ENCODE assay signal across 10 cellular contexts in the genomic region with DNA sequence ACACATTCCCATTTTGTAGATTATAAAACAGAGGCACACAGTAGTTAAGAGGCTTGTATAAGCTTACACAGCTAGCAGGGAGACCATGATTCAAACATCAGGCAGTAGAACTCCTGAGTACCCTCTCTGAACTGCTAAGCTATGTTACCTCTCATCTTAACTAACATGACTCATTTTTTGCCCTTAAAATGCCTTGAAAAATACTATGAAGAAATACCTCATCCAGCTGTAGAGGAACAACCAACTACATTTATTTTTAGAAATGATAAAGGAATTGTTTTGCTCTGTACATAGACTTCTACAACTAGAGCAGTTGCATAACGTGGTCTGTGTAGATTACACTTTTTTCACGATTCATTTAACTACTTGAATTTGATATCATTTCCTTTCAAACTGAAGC.
DNase-seq lines count a peak whose midpoint lies in the region; ATAC-seq and TF ChIP-seq lines count a peak whose summit lies in the region.
"Had no signal": no experiment of that assay in that cellular context is flagged by ENCODE, and none has a peak within 500 bp of the region (broad histone marks: within the 10 kb centered on the region; RNA-seq: fewer than 3 reads in every experiment).

No MANE protein-coding gene starts in this region.

- H3K4me3 ChIP-seq in SJSA1 (no peak overlapping the region), fibroblast of the aortic adventitia (ENCODE audit: low read depth, low read length) (no peak overlapping the region)

- ATAC-seq in GM19324 (IDR thresholded peaks at IDR 0.05; ENCODE audit: low FRiP score, unreplicated experiment): no peak

- H3K27me3 ChIP-seq in SJSA1 (replicated peaks): no peaks in the 10 kb centered on the region

- no peaks in the 10 kb centered on the region for H3K9me3 ChIP-seq in SJSA1 (replicated peaks)

- H3K36me3 ChIP-seq in SJSA1: no peaks in the 10 kb centered on the region

- TF ChIP-seq CTCF in fibroblast of the aortic adventitia (IDR thresholded peaks at IDR 0.05; ENCODE audit: insufficient read depth, low read length): no peak

- peaks cover 9% of the 10 kb centered on the region; the same call in 1 of the 2 replicates for H3K4me1 ChIP-seq in SJSA1 (replicated peaks)

- H3K27ac ChIP-seq in SJSA1: peak overlapping the region; percentile 29; the same call in 1 of the 2 replicates

- DNase-seq in HPDE6-E6E7 (ENCODE audit: extremely low spot score) (peak; percentile 21), SJSA1 (ENCODE audit: low read depth in 1 of 2, low spot score in 2 of 2) (peak in 1 of 2 experiments; percentile 39), fibroblast of the aortic adventitia (ENCODE audit: low read depth) (peak; percentile 83), stromal cell of bone marrow (ENCODE audit: low read depth) (peak; percentile 13), medulla oblongata (ENCODE audit: extremely low spot score) (no peak)
- no peak for DNase-seq in stimulated activated CD4-positive, alpha-beta T cell treated with anti-CD3 and anti-CD28 coated beads, Interleukin-4, amount 100 ng/mL, for 4 hours
- DNase-seq: central memory CD4-positive, alpha-beta T cell; MM.1S; NCI-H69 had no signal

Comparison
In these comparisons a context has a peak if more than half of its experiments do, and no peak if none do; other contexts are left out.
1. DNase-seq: peak in HPDE6-E6E7 (single experiment), fibroblast of the aortic adventitia (single experiment) and stromal cell of bone marrow (single experiment); none in medulla oblongata (single experiment) and stimulated activated CD4-positive, alpha-beta T cell treated with anti-CD3 and anti-CD28 coated beads, Interleukin-4, amount 100 ng/mL, for 4 hours (0 of 2).